ENCODE assay signal across 18 cellular contexts in the genomic region with DNA sequence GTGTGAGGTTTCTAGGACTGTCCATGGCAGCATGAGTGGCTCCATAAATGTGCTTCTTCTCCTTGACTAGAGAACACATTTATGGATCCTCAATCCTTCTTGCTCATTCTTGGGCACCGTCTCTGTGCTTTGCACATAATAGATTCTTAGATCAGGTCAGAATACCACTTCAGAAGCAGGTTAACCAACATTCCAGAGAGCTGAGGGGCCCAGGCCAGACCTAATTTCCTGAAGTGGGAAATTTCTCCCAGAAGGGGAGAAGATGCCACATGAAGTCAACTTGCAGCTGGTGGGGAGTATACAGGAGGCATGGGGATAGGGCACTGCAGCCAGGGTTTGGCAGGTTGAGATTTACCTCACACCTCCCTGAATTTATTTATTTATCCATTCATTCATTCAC. TPM values are rescaled to one million over a fixed set of nuclear protein-coding genes. Genes with fewer than 3 reads are reported as not detected.
"Had no signal": no experiment of that assay in that cellular context is flagged by ENCODE, and none has a peak within 500 bp of the region (broad histone marks: within the 10 kb centered on the region; RNA-seq: fewer than 3 reads in every experiment).

No MANE protein-coding gene starts in this region.

- H3K27ac ChIP-seq: foreskin keratinocyte, left ventricle myocardium inferior, ovary, psoas muscle, WERI-Rb-1 had no signal

- H3K36me3 ChIP-seq: left ventricle myocardium inferior, ovary, WERI-Rb-1 had no signal

- FAIRE-seq: keratinocyte had no signal

- DNase-seq: activated CD4-positive, alpha-beta T cell treated with anti-CD3 and anti-CD28 coated beads for 1 hour; activated CD4-positive, alpha-beta T cell treated with anti-CD3 and anti-CD28 coated beads, Interleukin-2, amount 50 U/mL, for 48 hours; activated T-cell treated with anti-CD3 and anti-CD28 coated beads for 4 hours; effector memory CD8-positive, alpha-beta T cell; foreskin keratinocyte; hippocampal formation; mesendoderm; naive thymus-derived CD8-positive, alpha-beta T cell; stimulated activated CD4-positive, alpha-beta T cell treated with anti-CD3 and anti-CD28 coated beads, Interleukin-4, amount 100 ng/mL, for 1 hour; stimulated activated naive CD8-positive, alpha-beta T cell treated with anti-CD3 and anti-CD28 coated beads, Interleukin-15, amount 100 ng/mL, for 72 hours; SW 1271; WERI-Rb-1 had no signal

- H3K9me3 ChIP-seq: left ventricle myocardium inferior, ovary, psoas muscle had no signal

- H3K4me2 ChIP-seq: smooth muscle cell had no signal

- H3K4me1 ChIP-seq: foreskin keratinocyte, psoas muscle had no signal

- H3K4me3 ChIP-seq: left ventricle myocardium inferior, ovary, psoas muscle, smooth muscle cell had no signal

- H3K27me3 ChIP-seq: foreskin keratinocyte, ovary had no signal

RNA-seq across cellular contexts. Expression of gene VAT1L, which starts 24.4 kb away (rescaled TPM):
- total RNA-seq: foreskin keratinocyte; naive thymus-derived CD8-positive, alpha-beta T cell; T-helper 2 cell treated with Interferon-gamma antibody and Interleukin-4, amounts not matched to agents 100 ng/mL and 5 ng/mL, for 36 hours had no signal
- polyA plus RNA-seq: foreskin keratinocyte; keratinocyte; naive thymus-derived CD8-positive, alpha-beta T cell had no signal
